ENCODE assay signal across 7 cellular contexts in genomic region chr2:239143858-239144712, GRCh38.
DNase-seq lines count a peak whose midpoint lies in the region; ATAC-seq and TF ChIP-seq lines count a peak whose summit lies in the region.

No MANE protein-coding gene starts in this region.

- no peaks in the 10 kb centered on the region for H4K20me1 ChIP-seq in DOHH2 (ENCODE audit: control insufficient read depth, insufficient read depth, low read depth, low read length)

- no peak overlapping the region for H3K4me3 Mint-ChIP-seq in neural crest cell

- no peak overlapping the region for H3K27ac Mint-ChIP-seq in neural crest cell (ENCODE audit: unreplicated experiment)

- peaks cover 6% of the 10 kb centered on the region for H3K36me3 Mint-ChIP-seq in neural crest cell (ENCODE audit: low read depth)

- H3K27me3 ChIP-seq in DOHH2 (ENCODE audit: control insufficient read depth, low read length), result no peaks in the 10 kb centered on the region

- ATAC-seq in HG02623 (IDR thresholded peaks at IDR 0.05; ENCODE audit: unreplicated experiment), result no peak

- no peaks in the 10 kb centered on the region for H3K9me2 ChIP-seq in DOHH2 (replicated peaks; ENCODE audit: control insufficient read depth, low read length)

- H3K4me1 ChIP-seq in DOHH2 (ENCODE audit: control insufficient read depth, low read length), result no peaks in the 10 kb centered on the region

- H3K4me2 ChIP-seq in DOHH2 (ENCODE audit: low read length), result no peak overlapping the region

- H3K27ac ChIP-seq in DOHH2 (ENCODE audit: low read depth, low read length), result no peak overlapping the region

- no peaks in the 10 kb centered on the region for H3K36me3 ChIP-seq in DOHH2 (ENCODE audit: control insufficient read depth, low read length)

- DNase-seq in HK-2 (ENCODE audit: unreplicated experiment) (peak; percentile 20), fibroblast of gingiva (ENCODE audit: low read depth) (peak; percentile 57), neural crest cell (ENCODE audit: low read depth, low spot score) (peak; percentile 38), SW480 (ENCODE audit: low spot score) (no peak)
- peak; percentile 43 for DNase-seq in activated CD4-positive, alpha-beta T cell treated with anti-CD3 and anti-CD28 coated beads for 48 hours

- no peak overlapping the region for H3K4me3 ChIP-seq in DOHH2 (ENCODE audit: low read length)

- no peaks in the 10 kb centered on the region for H3K9me3 ChIP-seq in DOHH2 (ENCODE audit: control insufficient read depth, insufficient read depth, low read length)

- no peaks in the 10 kb centered on the region for H3K79me2 ChIP-seq in DOHH2 (ENCODE audit: control insufficient read depth, low read length)

- no peaks in the 10 kb centered on the region for H3F3A ChIP-seq in DOHH2 (ENCODE audit: control insufficient read depth, insufficient read depth)

- no peaks in the 10 kb centered on the region for H3K9me3 Mint-ChIP-seq in neural crest cell

- H3K27me3 Mint-ChIP-seq in neural crest cell (ENCODE audit: low read depth), result no peaks in the 10 kb centered on the region

- TF ChIP-seq CTCF in DOHH2 (IDR thresholded peaks at IDR 0.05; ENCODE audit: low read depth, low read length, poor library complexity, severe bottlenecking) (peak; percentile 87), neural crest cell (conservative IDR thresholded peaks at IDR 0.05) (peak; percentile 74)

- no peaks in the 10 kb centered on the region for H3K4me1 Mint-ChIP-seq in neural crest cell
